ENCODE assay signal across 26 cellular contexts in the genomic region with DNA sequence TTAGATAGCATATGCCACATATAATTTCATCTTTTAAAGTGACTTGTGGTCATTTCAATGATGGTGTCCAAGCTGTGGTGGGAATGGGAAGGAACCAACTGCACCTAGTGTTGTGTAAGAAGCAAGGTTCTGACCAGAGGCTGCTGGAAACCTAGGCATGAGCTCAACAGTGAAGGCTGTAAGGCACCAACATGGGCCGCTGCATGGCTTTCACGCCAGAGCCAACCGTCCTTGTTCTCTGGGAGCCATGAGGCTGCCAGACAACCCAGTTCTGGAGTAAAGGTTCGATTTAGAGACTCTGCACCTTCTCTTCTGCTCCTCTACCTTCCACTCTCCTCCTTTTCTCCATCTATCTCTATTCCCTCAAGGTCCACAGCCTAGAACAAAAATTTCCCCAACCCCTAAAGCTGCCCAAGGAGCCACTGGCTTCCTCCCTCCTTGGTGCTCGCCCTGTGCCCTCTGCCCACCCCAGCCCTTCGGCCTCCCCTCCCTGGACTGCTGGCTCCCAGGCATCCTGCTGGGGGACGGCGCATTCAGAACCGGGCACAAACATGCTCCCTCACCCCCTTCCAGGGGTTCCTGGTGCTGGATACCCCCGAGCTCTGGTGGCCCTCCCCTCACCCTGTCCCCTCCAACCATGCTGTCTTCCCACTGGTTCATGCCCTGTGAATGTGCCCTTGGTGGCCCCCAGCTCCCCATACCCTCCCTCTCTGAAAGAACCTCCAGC.
"Had no signal": no experiment of that assay in that cellular context is flagged by ENCODE, and none has a peak within 500 bp of the region (broad histone marks: within the 10 kb centered on the region; RNA-seq: fewer than 3 reads in every experiment).

No MANE protein-coding gene starts in this region.

- H3K4me3 ChIP-seq: colonic mucosa, esophagus squamous epithelium, gastrocnemius medialis, heart right ventricle, left lung, lower lobe of right lung, mucosa of descending colon had no signal

- H3K36me3 ChIP-seq: colonic mucosa, esophagus squamous epithelium, gastrocnemius medialis, heart right ventricle, left lung, lower lobe of right lung had no signal

- H3K27ac Mint-ChIP-seq: dendritic cell treated with granulocyte-macrophage colony-stimulating factor and Interleukin-4, amounts not matched to agents 40 ng/mL and 50 ng/mL, for 4 days; effector memory CD8-positive, alpha-beta T cell; endodermal cell; mesothelial cell of epicardium had no signal

- H3K27ac ChIP-seq: colonic mucosa, epithelial cell of prostate, esophagus squamous epithelium, gastrocnemius medialis, heart right ventricle, left lung, lower lobe of right lung had no signal

- H3K4me1 ChIP-seq: colonic mucosa, esophagus squamous epithelium, gastrocnemius medialis, heart right ventricle, left lung, lower lobe of right lung had no signal

- H3K4me3 Mint-ChIP-seq: dendritic cell treated with granulocyte-macrophage colony-stimulating factor and Interleukin-4, amounts not matched to agents 40 ng/mL and 50 ng/mL, for 4 days; effector memory CD8-positive, alpha-beta T cell; endodermal cell; mesothelial cell of epicardium had no signal

- H3K9me3 Mint-ChIP-seq: dendritic cell treated with granulocyte-macrophage colony-stimulating factor and Interleukin-4, amounts not matched to agents 40 ng/mL and 50 ng/mL, for 4 days; endodermal cell; mesothelial cell of epicardium had no signal

- H3K9me3 ChIP-seq: colonic mucosa, esophagus squamous epithelium, gastrocnemius medialis, heart right ventricle, left lung, lower lobe of right lung, mucosa of descending colon had no signal

- DNase-seq: colonic mucosa; cortex of kidney; effector CD8-positive, alpha-beta T cell; effector memory CD8-positive, alpha-beta T cell; endodermal cell; erythroblast; esophagus squamous epithelium; foreskin fibroblast; foreskin melanocyte; gastrocnemius medialis; glutamatergic neuron; heart right ventricle; hippocampal formation; left cardiac atrium; left lung; left ventricle myocardium superior; lower lobe of right lung; mesenchymal stem cell; mucosa of descending colon had no signal

- FAIRE-seq: endometrium, islet of Langerhans, keratinocyte had no signal

- H3K4me1 Mint-ChIP-seq: endodermal cell, mesothelial cell of epicardium had no signal

- H3K36me3 Mint-ChIP-seq: mesothelial cell of epicardium had no signal

- ATAC-seq: effector memory CD8-positive, alpha-beta T cell; esophagus mucosa; gastrocnemius medialis; heart right ventricle; left cardiac atrium; left lung; left ventricle myocardium superior; lower lobe of right lung; mucosa of descending colon had no signal
